Comparison of ENCODE assay signal across 20 cellular contexts in genomic region chr12:127161466-127161865, GRCh38.
DNase-seq lines count a peak whose midpoint lies in the region; ATAC-seq and TF ChIP-seq lines count a peak whose summit lies in the region.
"Had no signal": no experiment of that assay in that cellular context is flagged by ENCODE, and none has a peak within 500 bp of the region (broad histone marks: within the 10 kb centered on the region; RNA-seq: fewer than 3 reads in every experiment).

No MANE protein-coding gene starts in this region.

- H3K4me3 ChIP-seq in hepatocyte = no peak overlapping the region
- H3K4me3 ChIP-seq: BLaER1 treated with 17β-estradiol and CSF1 and Interleukin-3, amounts not matched to agents 10 nM and 100 nM; HAP-1 had no signal

- DNase-seq in DMS53 (lab: John Stamatoyannopoulos, UW) (peak; percentile 21), DMS53 treated with DMSO at 0.1 percent for 48 hours (lab: John Stamatoyannopoulos, UW; ENCODE audit: unreplicated experiment) (no peak), KG1 (lab: John Stamatoyannopoulos, UW) (no peak), hepatocyte (ENCODE audit: low spot score) (no peak)
- DNase-seq in natural killer cell treated with Interleukin-12 subunit alpha and Interleukin-12 subunit beta and Interleukin-15 and Interleukin-18, amount 100 ng/mL, for 72 hours (ENCODE audit: low spot score) = no peak
- DNase-seq: ACHN; AML-193; BE2C; CD4-positive, alpha-beta T cell; CD8-positive, alpha-beta memory T cell; DMS 273 treated with DMSO at 0.1 percent for 48 hours; DND-41; GOT3; HFFc6 had no signal

- H3K4me2 ChIP-seq in hepatocyte = no peak overlapping the region

- intact Hi-C loops in dendritic cell treated with granulocyte-macrophage colony-stimulating factor and Interleukin-4, amounts not matched to agents 40 ng/mL and 50 ng/mL, for 4 days (cut with micrococcal nuclease) = no loop called here

- H2AFZ ChIP-seq in hepatocyte = no peak overlapping the region

- H3K27me3 Mint-ChIP-seq in dendritic cell treated with granulocyte-macrophage colony-stimulating factor and Interleukin-4, amounts not matched to agents 40 ng/mL and 50 ng/mL, for 4 days = peaks cover 7% of the 10 kb centered on the region
- peaks cover 0 to 2% of the 10 kb centered on the region in 2 donors for H3K27me3 Mint-ChIP-seq in natural killer cell treated with Interleukin-12 subunit alpha and Interleukin-12 subunit beta and Interleukin-15 and Interleukin-18, amount 100 ng/mL, for 72 hours
- H3K27me3 Mint-ChIP-seq: CD8-positive, alpha-beta memory T cell had no signal

- no peaks in the 10 kb centered on the region for H4K20me1 ChIP-seq in hepatocyte (ENCODE audit: insufficient read depth, poor library complexity, severe bottlenecking)
- H4K20me1 ChIP-seq: BLaER1 treated with 17β-estradiol and CSF1 and Interleukin-3, amounts not matched to agents 10 nM and 100 nM had no signal

- no peaks in the 10 kb centered on the region for H3K4me1 ChIP-seq in hepatocyte (ENCODE audit: insufficient read depth)
- H3K4me1 ChIP-seq: BE2C, HAP-1 had no signal

- no peak overlapping the region for H3K4me3 Mint-ChIP-seq in dendritic cell treated with granulocyte-macrophage colony-stimulating factor and Interleukin-4, amounts not matched to agents 40 ng/mL and 50 ng/mL, for 4 days
- H3K4me3 Mint-ChIP-seq in natural killer cell treated with Interleukin-12 subunit alpha and Interleukin-12 subunit beta and Interleukin-15 and Interleukin-18, amount 100 ng/mL, for 72 hours = peak overlapping the region; percentile 56
- H3K4me3 Mint-ChIP-seq: CD4-positive, alpha-beta T cell; CD8-positive, alpha-beta memory T cell; HFFc6 had no signal

- H3K36me3 ChIP-seq in hepatocyte (replicated peaks; ENCODE audit: insufficient read depth, low read depth) = no peaks in the 10 kb centered on the region
- H3K36me3 ChIP-seq: BE2C; BLaER1 treated with 17β-estradiol and CSF1 and Interleukin-3, amounts not matched to agents 10 nM and 100 nM; HAP-1 had no signal

- H3K9me3 Mint-ChIP-seq in dendritic cell treated with granulocyte-macrophage colony-stimulating factor and Interleukin-4, amounts not matched to agents 40 ng/mL and 50 ng/mL, for 4 days = peaks cover 7% of the 10 kb centered on the region
- no peaks in the 10 kb centered on the region for H3K9me3 Mint-ChIP-seq in natural killer cell treated with Interleukin-12 subunit alpha and Interleukin-12 subunit beta and Interleukin-15 and Interleukin-18, amount 100 ng/mL, for 72 hours
- H3K9me3 Mint-ChIP-seq: CD4-positive, alpha-beta T cell; HFFc6 had no signal

- H3K27ac ChIP-seq in hepatocyte = no peak overlapping the region
- H3K27ac ChIP-seq: 22Rv1; BLaER1 treated with 17β-estradiol and CSF1 and Interleukin-3, amounts not matched to agents 10 nM and 100 nM had no signal

- peak overlapping the region; percentile 52 for H3K27ac Mint-ChIP-seq in dendritic cell treated with granulocyte-macrophage colony-stimulating factor and Interleukin-4, amounts not matched to agents 40 ng/mL and 50 ng/mL, for 4 days
- peak overlapping the region in 1 of 2 donors; percentile 60 for H3K27ac Mint-ChIP-seq in natural killer cell treated with Interleukin-12 subunit alpha and Interleukin-12 subunit beta and Interleukin-15 and Interleukin-18, amount 100 ng/mL, for 72 hours
- H3K27ac Mint-ChIP-seq: CD4-positive, alpha-beta T cell; HFFc6 had no signal

- no peaks in the 10 kb centered on the region for H3K9me3 ChIP-seq in hepatocyte (ENCODE audit: low read depth)
- H3K9me3 ChIP-seq: BE2C, HAP-1 had no signal

- no peaks in the 10 kb centered on the region for H3K79me2 ChIP-seq in hepatocyte

- H3K27me3 ChIP-seq in hepatocyte = no peaks in the 10 kb centered on the region
- H3K27me3 ChIP-seq: BE2C; BLaER1 treated with 17β-estradiol and CSF1 and Interleukin-3, amounts not matched to agents 10 nM and 100 nM had no signal

- H3K9me2 ChIP-seq in hepatocyte (replicated peaks; ENCODE audit: insufficient read depth) = no peaks in the 10 kb centered on the region

- peaks cover 20% of the 10 kb centered on the region for H3K4me1 Mint-ChIP-seq in dendritic cell treated with granulocyte-macrophage colony-stimulating factor and Interleukin-4, amounts not matched to agents 40 ng/mL and 50 ng/mL, for 4 days (ENCODE audit: low read depth)
- H3K4me1 Mint-ChIP-seq in natural killer cell treated with Interleukin-12 subunit alpha and Interleukin-12 subunit beta and Interleukin-15 and Interleukin-18, amount 100 ng/mL, for 72 hours (ENCODE audit: low read depth in 2 of 2) = peaks cover 21 to 42% of the 10 kb centered on the region in 2 donors

- WGBS in hepatocyte (ENCODE audit: low lambda C conversion rate, missing lambda C conversion rate) = 100% methylated on average over 2 of the region's 2 CpGs

- TF ChIP-seq CTCF in hepatocyte (IDR thresholded peaks at IDR 0.05; ENCODE audit: poor library complexity) = no peak

- no peak for ATAC-seq in natural killer cell treated with Interleukin-12 subunit alpha and Interleukin-12 subunit beta and Interleukin-15 and Interleukin-18, amount 100 ng/mL, for 72 hours
- ATAC-seq in HG02840 (IDR thresholded peaks at IDR 0.05; ENCODE audit: low FRiP score, unreplicated experiment) = no peak

- no peaks in the 10 kb centered on the region for H3K36me3 Mint-ChIP-seq in dendritic cell treated with granulocyte-macrophage colony-stimulating factor and Interleukin-4, amounts not matched to agents 40 ng/mL and 50 ng/mL, for 4 days (ENCODE audit: low read depth)
- H3K36me3 Mint-ChIP-seq in natural killer cell treated with Interleukin-12 subunit alpha and Interleukin-12 subunit beta and Interleukin-15 and Interleukin-18, amount 100 ng/mL, for 72 hours = peaks cover 18% of the 10 kb centered on the region
- H3K36me3 Mint-ChIP-seq: CD14-positive monocyte; CD8-positive, alpha-beta memory T cell had no signal
